22 cellular contexts compared by ENCODE assay signal in the genomic region with DNA sequence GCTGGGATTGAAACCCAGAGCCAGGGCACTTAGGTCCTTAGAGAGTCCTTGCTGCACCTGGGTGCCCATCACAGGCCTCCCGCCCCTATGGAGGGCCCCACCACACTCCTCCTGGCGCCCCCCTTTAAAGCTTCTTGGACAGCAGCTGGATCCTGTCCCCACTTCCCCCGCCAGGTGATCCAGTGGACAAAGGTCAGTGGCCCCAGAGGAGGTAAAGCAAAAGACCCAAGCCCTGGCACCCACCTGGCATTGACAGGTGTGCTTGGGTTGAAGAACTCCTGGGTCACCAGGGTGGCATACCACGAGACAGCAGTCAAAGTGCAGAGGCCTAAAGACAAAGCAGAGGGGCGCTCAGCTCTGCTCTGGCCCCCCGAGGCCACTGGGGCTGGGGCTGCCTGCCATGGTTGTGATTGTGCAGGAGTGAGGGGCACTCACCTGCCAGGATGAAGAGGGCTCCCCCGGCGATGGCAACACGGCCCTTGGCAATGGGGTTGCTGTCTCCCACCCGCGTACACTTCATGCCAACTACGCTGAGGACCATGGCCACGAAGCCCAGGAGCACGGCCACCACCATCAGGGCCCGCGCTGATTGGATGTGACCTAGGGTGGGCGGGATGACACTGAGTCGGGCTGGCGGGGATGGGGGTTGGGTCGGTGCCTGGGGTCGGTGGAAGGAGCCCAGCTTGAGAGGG. TPM values are rescaled to one million over a fixed set of nuclear protein-coding genes. Genes with fewer than 3 reads are reported as not detected.
DNase-seq lines count a peak whose midpoint lies in the region; ATAC-seq, FAIRE-seq and TF ChIP-seq lines count a peak whose summit lies in the region.
"Had no signal": no experiment of that assay in that cellular context is flagged by ENCODE, and none has a peak within 500 bp of the region (broad histone marks: within the 10 kb centered on the region; RNA-seq: fewer than 3 reads in every experiment).

No MANE protein-coding gene starts in this region.

- BruUV-seq in HepG2 (replicated peaks; lab: Mats Ljungman, UMichigan): no TSS peak

- no peak overlapping the region for H3K27ac Mint-ChIP-seq in chondrocyte (ENCODE audit: unreplicated experiment)

- in situ Hi-C loops in HepG2 (cut with HindIII; ENCODE audit: extremely low pct_ligation_motif_present, low pct_unique_long_range_greater_than_20kb): loop anchor here (25.0 kb wide), 1 partner anchor 401 kb away; a partner anchor contains a TSS

- H2BK5ac ChIP-seq in trophoblast cell (ENCODE audit: low read depth, low read length, poor library complexity): no peak overlapping the region

- H2BK12ac ChIP-seq in trophoblast cell (ENCODE audit: low read length): no peak overlapping the region

- peak overlapping the region; percentile 74 for H3K27ac ChIP-seq in BLaER1
- H3K27ac ChIP-seq in RWPE1: peak overlapping the region; percentile 47; the same call in 1 of the 2 replicates
- H3K27ac ChIP-seq in HepG2 (ENCODE audit: extremely low read length, insufficient read depth, low read length): no peak overlapping the region
- H3K27ac ChIP-seq in trophoblast cell (ENCODE audit: low read depth, low read length): no peak overlapping the region

- H2AK5ac ChIP-seq in trophoblast cell (ENCODE audit: low read length): no peak overlapping the region

- ATAC-seq in HepG2: no peak
- ATAC-seq: Panc1 had no signal

- H3K79me2 ChIP-seq in HepG2 (ENCODE audit: insufficient read depth, low read length): no peaks in the 10 kb centered on the region
- H3K79me2 ChIP-seq in trophoblast cell (ENCODE audit: control insufficient read depth, insufficient read depth, low read length, poor library complexity): no peaks in the 10 kb centered on the region

- H3K36me3 Mint-ChIP-seq in chondrocyte (ENCODE audit: low read depth): no peaks in the 10 kb centered on the region
- H3K36me3 Mint-ChIP-seq: CD8-positive, alpha-beta memory T cell had no signal

- CTCF ChIA-PET in RWPE1 (lab: Yijun Ruan, JAX): interaction anchor here (0.5 to 0.9 kb wide), 3 partner anchors 14 to 224 kb away, joined by 3 to 5 read pairs (median 3); no protein-coding TSS in a partner anchor
- CTCF ChIA-PET in HepG2 (lab: Yijun Ruan, JAX; ENCODE audit: low intra/inter-chr PET ratio, low total read pairs): no interaction called here

- no peak overlapping the region for H3K18ac ChIP-seq in trophoblast cell (ENCODE audit: low read length)

- no peak overlapping the region for H4K12ac ChIP-seq in trophoblast cell (ENCODE audit: low read depth, low read length)

- H3K9ac ChIP-seq in BLaER1 (0 out of 2 replicates have a peak overlapping the region, but pooled peaks have one; percentile 19), HepG2 (ENCODE audit: insufficient read depth, low read depth, low read length) (no peak overlapping the region), trophoblast cell (ENCODE audit: low read length) (no peak overlapping the region)

- no peak for FAIRE-seq in HepG2 (lab: Jason Lieb, UNC)
- FAIRE-seq: H54 had no signal

- no peak for TF ChIP-seq EP300 in HepG2 (IDR thresholded peaks at IDR 0.05; ENCODE audit: low read depth in 2 of 2, low read length in 2 of 2)
- TF ChIP-seq EP300 in HepG2 (CRISPR knock-in tag; IDR thresholded peaks at IDR 0.05; ENCODE audit: borderline replicate concordance): no peak

- no peaks in the 10 kb centered on the region for H3K9me3 Mint-ChIP-seq in chondrocyte (ENCODE audit: low read depth)
- H3K9me3 Mint-ChIP-seq: CD8-positive, alpha-beta memory T cell had no signal

- TF ChIP-seq CTCF in RWPE1 (conservative IDR thresholded peaks at IDR 0.05; ENCODE audit: low read depth) (no peak), HepG2 (CRISPR knock-in tag; IDR thresholded peaks at IDR 0.05) (no peak), chondrocyte (IDR thresholded peaks at IDR 0.05) (no peak)

- H4K20me1 ChIP-seq in BLaER1 (no peaks in the 10 kb centered on the region), HepG2 (ENCODE audit: insufficient read depth, low read length) (no peaks in the 10 kb centered on the region)

- no peak overlapping the region for H2BK120ac ChIP-seq in trophoblast cell (ENCODE audit: insufficient read depth, low read length, poor library complexity)

- H3K79me1 ChIP-seq in trophoblast cell (ENCODE audit: low read length): no peaks in the 10 kb centered on the region

- H3K9me3 ChIP-seq in BLaER1 (no peaks in the 10 kb centered on the region), HepG2 (ENCODE audit: low read length) (no peaks in the 10 kb centered on the region), trophoblast cell (ENCODE audit: insufficient read depth, low read depth, low read length) (peaks cover 6% of the 10 kb centered on the region)

- TF ChIP-seq POLR2A in HepG2 (IDR thresholded peaks at IDR 0.05; ENCODE audit: insufficient read depth in 1 of 2, low read depth in 2 of 2, low read length in 2 of 2): no peak

- H3K4me3 Mint-ChIP-seq in chondrocyte (ENCODE audit: unreplicated experiment): no peak overlapping the region
- H3K4me3 Mint-ChIP-seq: CD8-positive, alpha-beta memory T cell had no signal

- H3K27me3 ChIP-seq in BLaER1: no peaks in the 10 kb centered on the region
- H3K27me3 ChIP-seq in HepG2 (ENCODE audit: control insufficient read depth in 1 of 2, insufficient read depth in 2 of 2, low read length in 2 of 2): no peaks in the 10 kb centered on the region
- no peaks in the 10 kb centered on the region for H3K27me3 ChIP-seq in trophoblast cell (ENCODE audit: insufficient read depth, low read length)

- H4K91ac ChIP-seq in trophoblast cell (ENCODE audit: low read depth, low read length): no peak overlapping the region

- H3K4me1 ChIP-seq in BLaER1: peaks cover 45% of the 10 kb centered on the region
- peaks cover 84% of the 10 kb centered on the region for H3K4me1 ChIP-seq in HepG2 (ENCODE audit: insufficient read depth, low read length)
- H3K4me1 ChIP-seq in trophoblast cell (ENCODE audit: control insufficient read depth in 1 of 2, insufficient read depth in 2 of 2, low read length in 2 of 2): peaks cover 11 to 23% of the 10 kb centered on the region in 2 experiments

- DNase-seq in RWPE1 (ENCODE audit: low spot score) (no peak), HepG2 (ENCODE audit: low spot score) (no peak), trophoblast cell (no peak), retina (no peak), chondrocyte (ENCODE audit: low spot score) (no peak), SKM-1 (lab: John Stamatoyannopoulos, UW; ENCODE audit: unreplicated experiment) (no peak)
- DNase-seq: CD8-positive, alpha-beta memory T cell; DMS 273 treated with DMSO at 0.1 percent for 48 hours; DMS79 treated with DMSO at 0.1 percent for 48 hours; NCI-H1436; NCI-H187; NCI-H2171; NCI-H226; SHP77 treated with DMSO at 0.1 percent for 48 hours had no signal

- H3K36me3 ChIP-seq in BLaER1 (no peaks in the 10 kb centered on the region), HepG2 (replicated peaks in 1 of 2; ENCODE audit: control insufficient read depth in 1 of 2, insufficient read depth in 2 of 2, low read length in 2 of 2) (no peaks in the 10 kb centered on the region), trophoblast cell (ENCODE audit: control insufficient read depth in 1 of 2, insufficient read depth in 2 of 2, low read length in 2 of 2) (no peaks in the 10 kb centered on the region)

- no peak for TF ChIP-seq RAD21 in HepG2 (CRISPR knock-in tag; IDR thresholded peaks at IDR 0.05)

- no peak overlapping the region for H3K4ac ChIP-seq in trophoblast cell (ENCODE audit: low read depth, low read length)

- H4K8ac ChIP-seq in trophoblast cell (ENCODE audit: low read depth, low read length): no peak overlapping the region

- H3K4me1 Mint-ChIP-seq in chondrocyte (ENCODE audit: low read depth): peaks cover 9% of the 10 kb centered on the region

- POLR2A ChIA-PET in RWPE1 (lab: Yijun Ruan, JAX; ENCODE audit: low non-redundant PET): no interaction called here
- POLR2A ChIA-PET in HepG2 (lab: Yijun Ruan, JAX): interaction anchor here (3.6 kb wide), 1 partner anchor 29 kb away, joined by 28 read pairs; a partner anchor contains a TSS

- H3K14ac ChIP-seq in trophoblast cell (ENCODE audit: low read length): no peak overlapping the region

- H3K23ac ChIP-seq in trophoblast cell (ENCODE audit: low read length): no peak overlapping the region

- intact Hi-C loops in HepG2 (cut with micrococcal nuclease; ENCODE audit: unreplicated experiment): no loop called here

- H3K4me3 ChIP-seq in BLaER1: no peak overlapping the region
- H3K4me3 ChIP-seq in HepG2 (replicated peaks in 1 of 3; ENCODE audit: insufficient read depth in 1 of 3, low read depth in 2 of 3, low read length in 3 of 3): peak overlapping the region in 1 of 3 experiments; percentile 83; a peak in 1 of 6 replicates
- peak overlapping the region; percentile 31 for H3K4me3 ChIP-seq in trophoblast cell (ENCODE audit: low read depth, low read length)

- H3K27me3 Mint-ChIP-seq in chondrocyte (ENCODE audit: low read depth): no peaks in the 10 kb centered on the region

- H2AFZ ChIP-seq in HepG2 (ENCODE audit: low read length) (no peak overlapping the region), trophoblast cell (ENCODE audit: insufficient read depth, low read length, poor library complexity) (no peak overlapping the region)

- 88% methylated on average over 12 of the region's 21 CpGs for WGBS in HepG2 (ENCODE audit: low lambda C conversion rate)
- no CpG with 5 or more reads among the region's 21 CpGs for WGBS in trophoblast cell (ENCODE audit: extremely low coverage, insufficient coverage, insufficient read length)

- H3K4me2 ChIP-seq in BLaER1: peak overlapping the region; percentile 80
- peak overlapping the region; percentile 98 for H3K4me2 ChIP-seq in HepG2 (ENCODE audit: low read depth, low read length)
- H3K4me2 ChIP-seq in trophoblast cell (ENCODE audit: low read length): no peak overlapping the region

RNA-seq across cellular contexts. Expression of a gene that starts 1.9 kb away (rescaled TPM):
- total RNA-seq in HepG2 (2016; rRNA removed; fragmentation: Illumina TruSeq; extraction: Trizol) (4.3 and 7.6 TPM in 2 replicates), chondrocyte (not detected in 3 replicates)
- total RNA-seq in HepG2 (2016; cell fraction: cytosol; rRNA removed; fragmentation: Illumina TruSeq; extraction: Trizol; ENCODE audit: low read depth): 1.0 and 1.9 TPM in 2 replicates
- 3.7 and 6.4 TPM in 2 replicates for total RNA-seq in HepG2 (2016; cell fraction: insoluble cytoplasmic fraction; rRNA removed; fragmentation: Illumina TruSeq; extraction: Trizol)
- 4.7 and 5.3 TPM in 2 replicates for total RNA-seq in HepG2 (2016; cell fraction: membrane; rRNA removed; fragmentation: Illumina TruSeq; extraction: Trizol)
- 5.6 and 6.8 TPM in 2 replicates for total RNA-seq in HepG2 (2016; cell fraction: nucleus; rRNA removed; fragmentation: Illumina TruSeq; extraction: Trizol)
- polyA plus RNA-seq in HepG2 (2011; rRNA removed): 5.0 and 5.3 TPM in 2 replicates
- polyA plus RNA-seq in HepG2 (2011; cell fraction: cytosol; rRNA removed): 3.6 and 5.9 TPM in 2 replicates
- polyA plus RNA-seq in HepG2 (2011; cell fraction: nucleus; rRNA removed): 4.7 and 5.6 TPM in 2 replicates
- 2.5 and 3.7 TPM in 2 replicates for polyA plus RNA-seq in HepG2 (2012)
- 2.8 and 3.0 TPM in 2 replicates for polyA plus RNA-seq in HepG2 (2016; cell fraction: cytosol; fragmentation: Illumina TruSeq; extraction: Trizol; ENCODE audit: low read depth)
- polyA plus RNA-seq in HepG2 (2016; cell fraction: insoluble cytoplasmic fraction; fragmentation: Illumina TruSeq; extraction: Trizol; ENCODE audit: low read depth): 3.9 and 4.5 TPM in 2 replicates
- 5.5 TPM in 2 replicates for polyA plus RNA-seq in HepG2 (2016; cell fraction: membrane; fragmentation: Illumina TruSeq; extraction: Trizol; ENCODE audit: low read depth)
- polyA plus RNA-seq in HepG2 (2016; cell fraction: nucleus; fragmentation: Illumina TruSeq; extraction: Trizol; ENCODE audit: insufficient read depth, low read depth): 8.6 and 9.4 TPM in 2 replicates
- 10.8 TPM in 1 of 2 replicates, not detected in the other for polyA minus RNA-seq in HepG2 (2011; rRNA and poly(A)+ RNA removed; ENCODE audit: low replicate concordance)
- 2.8 and 2.9 TPM in 2 replicates for polyA minus RNA-seq in HepG2 (2011; cell fraction: cytosol; rRNA and poly(A)+ RNA removed)
- polyA minus RNA-seq in HepG2 (2011; cell fraction: nucleus; rRNA and poly(A)+ RNA removed): 1.2 and 2.1 TPM in 2 replicates
- 1.8 TPM in 2 replicates for polyA plus RNA-seq in trophoblast cell (2013)
- total RNA-seq: A172; CD8-positive, alpha-beta memory T cell; HT-29; OCI-LY7 had no signal
- polyA plus RNA-seq: AG04450; CD14-positive monocyte; CD8-positive, alpha-beta memory T cell had no signal

RNA-seq across cellular contexts. Expression of a gene that starts 28.7 kb away (rescaled TPM):
- total RNA-seq in HepG2 (2016; rRNA removed; fragmentation: Illumina TruSeq; extraction: Trizol) (18.7 and 64.6 TPM in 2 replicates), chondrocyte (256 to 288 TPM (median 278 TPM) in 3 replicates)
- 7.7 and 10.2 TPM in 2 replicates for total RNA-seq in HepG2 (2016; cell fraction: cytosol; rRNA removed; fragmentation: Illumina TruSeq; extraction: Trizol; ENCODE audit: low read depth)
- 17.1 and 62.4 TPM in 2 replicates for total RNA-seq in HepG2 (2016; cell fraction: insoluble cytoplasmic fraction; rRNA removed; fragmentation: Illumina TruSeq; extraction: Trizol)
- 13.7 and 16.5 TPM in 2 replicates for total RNA-seq in HepG2 (2016; cell fraction: membrane; rRNA removed; fragmentation: Illumina TruSeq; extraction: Trizol)
- 78.4 and 82.0 TPM in 2 replicates for total RNA-seq in HepG2 (2016; cell fraction: nucleus; rRNA removed; fragmentation: Illumina TruSeq; extraction: Trizol)
- 113 and 120 TPM in 2 replicates for polyA plus RNA-seq in HepG2 (2011; rRNA removed)
- polyA plus RNA-seq in HepG2 (2011; cell fraction: cytosol; rRNA removed): 56.7 and 104 TPM in 2 replicates
- polyA plus RNA-seq in HepG2 (2011; cell fraction: nucleus; rRNA removed): 450 and 596 TPM in 2 replicates
- 41.5 and 50.0 TPM in 2 replicates for polyA plus RNA-seq in HepG2 (2012)
- 9.2 and 9.6 TPM in 2 replicates for polyA plus RNA-seq in HepG2 (2016; cell fraction: cytosol; fragmentation: Illumina TruSeq; extraction: Trizol; ENCODE audit: low read depth)
- 19.1 and 25.3 TPM in 2 replicates for polyA plus RNA-seq in HepG2 (2016; cell fraction: insoluble cytoplasmic fraction; fragmentation: Illumina TruSeq; extraction: Trizol; ENCODE audit: low read depth)
- polyA plus RNA-seq in HepG2 (2016; cell fraction: membrane; fragmentation: Illumina TruSeq; extraction: Trizol; ENCODE audit: low read depth): 9.6 and 14.2 TPM in 2 replicates
- 186 and 190 TPM in 2 replicates for polyA plus RNA-seq in HepG2 (2016; cell fraction: nucleus; fragmentation: Illumina TruSeq; extraction: Trizol; ENCODE audit: insufficient read depth, low read depth)
- polyA minus RNA-seq in HepG2 (2011; rRNA and poly(A)+ RNA removed; ENCODE audit: low replicate concordance): 93.6 and 129 TPM in 2 replicates
- polyA minus RNA-seq in HepG2 (2011; cell fraction: cytosol; rRNA and poly(A)+ RNA removed): 49.2 and 50.5 TPM in 2 replicates
- 100 and 101 TPM in 2 replicates for polyA minus RNA-seq in HepG2 (2011; cell fraction: nucleus; rRNA and poly(A)+ RNA removed)
- 72.4 and 74.8 TPM in 2 replicates for polyA plus RNA-seq in trophoblast cell (2013)

RNA-seq across cellular contexts. Expression of a gene that starts 28.9 kb away (rescaled TPM):
- total RNA-seq in HepG2 (2016; rRNA removed; fragmentation: Illumina TruSeq; extraction: Trizol) (4.8 and 5.3 TPM in 2 replicates), chondrocyte (6.7 to 6.9 TPM (median 6.7 TPM) in 3 replicates)
- 10.8 and 12.2 TPM in 2 replicates for total RNA-seq in HepG2 (2016; cell fraction: cytosol; rRNA removed; fragmentation: Illumina TruSeq; extraction: Trizol; ENCODE audit: low read depth)
- 2.9 and 3.7 TPM in 2 replicates for total RNA-seq in HepG2 (2016; cell fraction: insoluble cytoplasmic fraction; rRNA removed; fragmentation: Illumina TruSeq; extraction: Trizol)
- 3.9 and 5.2 TPM in 2 replicates for total RNA-seq in HepG2 (2016; cell fraction: membrane; rRNA removed; fragmentation: Illumina TruSeq; extraction: Trizol)
- total RNA-seq in HepG2 (2016; cell fraction: nucleus; rRNA removed; fragmentation: Illumina TruSeq; extraction: Trizol): 2.9 and 5.1 TPM in 2 replicates
- 4.3 and 5.5 TPM in 2 replicates for polyA plus RNA-seq in HepG2 (2011; rRNA removed)
- polyA plus RNA-seq in HepG2 (2011; cell fraction: cytosol; rRNA removed): 3.5 and 5.8 TPM in 2 replicates
- 1.6 and 3.2 TPM in 2 replicates for polyA plus RNA-seq in HepG2 (2011; cell fraction: nucleus; rRNA removed)
- 2.2 and 6.4 TPM in 2 replicates for polyA plus RNA-seq in HepG2 (2012)
- 5.6 and 5.8 TPM in 2 replicates for polyA plus RNA-seq in HepG2 (2016; cell fraction: cytosol; fragmentation: Illumina TruSeq; extraction: Trizol; ENCODE audit: low read depth)
- polyA plus RNA-seq in HepG2 (2016; cell fraction: insoluble cytoplasmic fraction; fragmentation: Illumina TruSeq; extraction: Trizol; ENCODE audit: low read depth): 6.1 and 6.6 TPM in 2 replicates
- 5.2 and 6.0 TPM in 2 replicates for polyA plus RNA-seq in HepG2 (2016; cell fraction: membrane; fragmentation: Illumina TruSeq; extraction: Trizol; ENCODE audit: low read depth)
- 5.7 and 7.0 TPM in 2 replicates for polyA plus RNA-seq in HepG2 (2016; cell fraction: nucleus; fragmentation: Illumina TruSeq; extraction: Trizol; ENCODE audit: insufficient read depth, low read depth)
- polyA minus RNA-seq in HepG2 (2011; rRNA and poly(A)+ RNA removed; ENCODE audit: low replicate concordance): 1.6 and 1.8 TPM in 2 replicates
- 1.3 and 2.1 TPM in 2 replicates for polyA minus RNA-seq in HepG2 (2011; cell fraction: cytosol; rRNA and poly(A)+ RNA removed)
- 8.0 and 9.6 TPM in 2 replicates for polyA minus RNA-seq in HepG2 (2011; cell fraction: nucleus; rRNA and poly(A)+ RNA removed)
- 1.8 and 3.0 TPM in 2 replicates for polyA plus RNA-seq in trophoblast cell (2013)

RNA-seq across cellular contexts. Expression of a gene that starts 46.7 kb away (rescaled TPM):
- 0.15 and 0.24 TPM in 2 replicates for total RNA-seq in HepG2 (2016; rRNA removed; fragmentation: Illumina TruSeq; extraction: Trizol)
- total RNA-seq in HepG2 (2016; cell fraction: cytosol; rRNA removed; fragmentation: Illumina TruSeq; extraction: Trizol; ENCODE audit: low read depth): not detected in 2 replicates
- total RNA-seq in HepG2 (2016; cell fraction: insoluble cytoplasmic fraction; rRNA removed; fragmentation: Illumina TruSeq; extraction: Trizol): 0.11 TPM in 1 of 2 replicates, not detected in the other
- total RNA-seq in HepG2 (2016; cell fraction: membrane; rRNA removed; fragmentation: Illumina TruSeq; extraction: Trizol): 0.06 TPM in 1 of 2 replicates, not detected in the other
- 0.28 TPM in 1 of 2 replicates, not detected in the other for total RNA-seq in HepG2 (2016; cell fraction: nucleus; rRNA removed; fragmentation: Illumina TruSeq; extraction: Trizol)
- 0.14 and 0.21 TPM in 2 replicates for polyA plus RNA-seq in HepG2 (2011; rRNA removed)
- polyA plus RNA-seq in HepG2 (2011; cell fraction: cytosol; rRNA removed): 0.04 and 0.05 TPM in 2 replicates
- polyA plus RNA-seq in HepG2 (2011; cell fraction: nucleus; rRNA removed): 0.24 and 0.28 TPM in 2 replicates
- 0.32 and 0.42 TPM in 2 replicates for polyA plus RNA-seq in HepG2 (2012)
- polyA plus RNA-seq in HepG2 (2016; cell fraction: cytosol; fragmentation: Illumina TruSeq; extraction: Trizol; ENCODE audit: low read depth): 0.03 TPM in 1 of 2 replicates, not detected in the other
- 0.09 and 0.15 TPM in 2 replicates for polyA plus RNA-seq in HepG2 (2016; cell fraction: insoluble cytoplasmic fraction; fragmentation: Illumina TruSeq; extraction: Trizol; ENCODE audit: low read depth)
- polyA plus RNA-seq in HepG2 (2016; cell fraction: membrane; fragmentation: Illumina TruSeq; extraction: Trizol; ENCODE audit: low read depth): 0.07 TPM in 1 of 2 replicates, not detected in the other
- polyA plus RNA-seq in HepG2 (2016; cell fraction: nucleus; fragmentation: Illumina TruSeq; extraction: Trizol; ENCODE audit: insufficient read depth, low read depth): 0.53 and 0.57 TPM in 2 replicates
- polyA minus RNA-seq in HepG2 (2011; rRNA and poly(A)+ RNA removed; ENCODE audit: low replicate concordance): 0.80 and 1.0 TPM in 2 replicates
- not detected in 2 replicates for polyA minus RNA-seq in HepG2 (2011; cell fraction: cytosol; rRNA and poly(A)+ RNA removed)
- 0.37 and 0.39 TPM in 2 replicates for polyA minus RNA-seq in HepG2 (2011; cell fraction: nucleus; rRNA and poly(A)+ RNA removed)
- polyA plus RNA-seq in trophoblast cell (2013): 0.18 and 0.25 TPM in 2 replicates
- total RNA-seq in chondrocyte: 0.20 to 0.70 TPM (median 0.23 TPM) in 3 replicates
- total RNA-seq: A172 had no signal
- polyA plus RNA-seq: CD14-positive monocyte; CD8-positive, alpha-beta memory T cell had no signal

RNA-seq across cellular contexts. Expression of a gene that starts 55.9 kb away (rescaled TPM):
- total RNA-seq in HepG2 (2016; rRNA removed; fragmentation: Illumina TruSeq; extraction: Trizol) (500 and 628 TPM in 2 replicates), chondrocyte (582 to 659 TPM (median 593 TPM) in 3 replicates)
- total RNA-seq in HepG2 (2016; cell fraction: cytosol; rRNA removed; fragmentation: Illumina TruSeq; extraction: Trizol; ENCODE audit: low read depth): 2,635 and 2,855 TPM in 2 replicates
- total RNA-seq in HepG2 (2016; cell fraction: insoluble cytoplasmic fraction; rRNA removed; fragmentation: Illumina TruSeq; extraction: Trizol): 446 and 624 TPM in 2 replicates
- total RNA-seq in HepG2 (2016; cell fraction: membrane; rRNA removed; fragmentation: Illumina TruSeq; extraction: Trizol): 2,272 and 2,458 TPM in 2 replicates
- 173 and 199 TPM in 2 replicates for total RNA-seq in HepG2 (2016; cell fraction: nucleus; rRNA removed; fragmentation: Illumina TruSeq; extraction: Trizol)
- polyA plus RNA-seq in HepG2 (2011; rRNA removed): 228 and 339 TPM in 2 replicates
- 382 and 398 TPM in 2 replicates for polyA plus RNA-seq in HepG2 (2011; cell fraction: cytosol; rRNA removed)
- polyA plus RNA-seq in HepG2 (2011; cell fraction: nucleus; rRNA removed): 111 and 112 TPM in 2 replicates
- 423 and 572 TPM in 2 replicates for polyA plus RNA-seq in HepG2 (2012)
- 6,320 and 6,728 TPM in 2 replicates for polyA plus RNA-seq in HepG2 (2016; cell fraction: cytosol; fragmentation: Illumina TruSeq; extraction: Trizol; ENCODE audit: low read depth)
- 864 and 1,004 TPM in 2 replicates for polyA plus RNA-seq in HepG2 (2016; cell fraction: insoluble cytoplasmic fraction; fragmentation: Illumina TruSeq; extraction: Trizol; ENCODE audit: low read depth)
- 4,286 and 4,875 TPM in 2 replicates for polyA plus RNA-seq in HepG2 (2016; cell fraction: membrane; fragmentation: Illumina TruSeq; extraction: Trizol; ENCODE audit: low read depth)
- 505 and 511 TPM in 2 replicates for polyA plus RNA-seq in HepG2 (2016; cell fraction: nucleus; fragmentation: Illumina TruSeq; extraction: Trizol; ENCODE audit: insufficient read depth, low read depth)
- polyA minus RNA-seq in HepG2 (2011; rRNA and poly(A)+ RNA removed; ENCODE audit: low replicate concordance): 85.6 and 223 TPM in 2 replicates
- 140 and 193 TPM in 2 replicates for polyA minus RNA-seq in HepG2 (2011; cell fraction: cytosol; rRNA and poly(A)+ RNA removed)
- 69.1 and 71.2 TPM in 2 replicates for polyA minus RNA-seq in HepG2 (2011; cell fraction: nucleus; rRNA and poly(A)+ RNA removed)
- polyA plus RNA-seq in trophoblast cell (2013): 704 and 749 TPM in 2 replicates

Comparison
In these comparisons a context has a peak if more than half of its experiments do, and no peak if none do; other contexts are left out.
1. H3K27ac ChIP-seq: peak in BLaER1 (single experiment) and RWPE1 (single experiment); none in HepG2 (single experiment) and trophoblast cell (single experiment).